In the genomic region with DNA sequence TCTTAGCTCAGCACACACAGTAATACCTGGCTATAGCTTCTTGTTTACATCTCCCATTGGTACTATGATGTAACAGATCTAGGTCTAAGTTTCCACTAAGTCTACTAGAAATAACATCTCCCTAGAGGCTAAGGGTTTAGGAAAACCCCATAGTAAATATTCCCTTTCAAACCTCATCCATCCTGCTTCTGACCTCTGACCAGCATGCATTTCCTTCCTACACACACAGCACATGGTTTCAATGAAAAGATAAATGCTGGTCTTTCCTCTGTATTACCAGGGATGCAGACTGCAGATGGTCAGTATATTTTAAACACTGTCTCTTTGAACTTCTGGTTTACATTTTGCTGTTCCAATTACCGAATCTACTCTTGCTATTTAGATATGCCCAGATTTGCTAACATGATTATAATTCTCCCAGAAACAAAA, we compare ENCODE assay signal across 1 cellular context.
A peak's percentile ranks its signal among the peaks of the same experiment; 100 is the strongest.
TF ChIP-seq lines count a peak whose summit lies in the region.

No MANE protein-coding gene starts in this region.

TF ChIP-seq in SK-N-SH, 30 proteins besides CTCF, POLR2A, EP300 and RAD21 (continued from another document):
- TF ChIP-seq NRF1 (IDR thresholded peaks at IDR 0.05; ENCODE audit: low read depth, low read length) (no peak), JUND (IDR thresholded peaks at IDR 0.05) (no peak), RFX5 (IDR thresholded peaks at IDR 0.05; ENCODE audit: low read length) (no peak), YY1 (IDR thresholded peaks at IDR 0.05; ENCODE audit: low read depth) (no peak), TEAD4 (IDR thresholded peaks at IDR 0.05; ENCODE audit: borderline replicate concordance, insufficient read depth) (no peak), RXRA (IDR thresholded peaks at IDR 0.05; ENCODE audit: borderline replicate concordance, low read depth) (no peak), POLR2AphosphoS5 (IDR thresholded peaks at IDR 0.05; ENCODE audit: low read depth, low read length) (no peak), TCF12 (IDR thresholded peaks at IDR 0.05) (peak; percentile 43; the same call in 1 of the 2 replicates), GABPA (IDR thresholded peaks at IDR 0.05; ENCODE audit: low read depth) (no peak), GATA2 (CRISPR knock-in tag; IDR thresholded peaks at IDR 0.05) (peak; percentile 90), FOXJ3 (CRISPR knock-in tag; IDR thresholded peaks at IDR 0.05) (0 out of 2 replicates have a peak, but pooled peaks have one; percentile 58), USF2 (IDR thresholded peaks at IDR 0.05; ENCODE audit: borderline replicate concordance, low read depth, low read length) (no peak), FOSL2 (IDR thresholded peaks at IDR 0.05; ENCODE audit: borderline replicate concordance, low read depth) (no peak), NFIC (IDR thresholded peaks at IDR 0.05; ENCODE audit: borderline replicate concordance) (no peak), FOXM1 (IDR thresholded peaks at IDR 0.05; ENCODE audit: low read depth) (no peak)
- TF ChIP-seq, protein P1, sequence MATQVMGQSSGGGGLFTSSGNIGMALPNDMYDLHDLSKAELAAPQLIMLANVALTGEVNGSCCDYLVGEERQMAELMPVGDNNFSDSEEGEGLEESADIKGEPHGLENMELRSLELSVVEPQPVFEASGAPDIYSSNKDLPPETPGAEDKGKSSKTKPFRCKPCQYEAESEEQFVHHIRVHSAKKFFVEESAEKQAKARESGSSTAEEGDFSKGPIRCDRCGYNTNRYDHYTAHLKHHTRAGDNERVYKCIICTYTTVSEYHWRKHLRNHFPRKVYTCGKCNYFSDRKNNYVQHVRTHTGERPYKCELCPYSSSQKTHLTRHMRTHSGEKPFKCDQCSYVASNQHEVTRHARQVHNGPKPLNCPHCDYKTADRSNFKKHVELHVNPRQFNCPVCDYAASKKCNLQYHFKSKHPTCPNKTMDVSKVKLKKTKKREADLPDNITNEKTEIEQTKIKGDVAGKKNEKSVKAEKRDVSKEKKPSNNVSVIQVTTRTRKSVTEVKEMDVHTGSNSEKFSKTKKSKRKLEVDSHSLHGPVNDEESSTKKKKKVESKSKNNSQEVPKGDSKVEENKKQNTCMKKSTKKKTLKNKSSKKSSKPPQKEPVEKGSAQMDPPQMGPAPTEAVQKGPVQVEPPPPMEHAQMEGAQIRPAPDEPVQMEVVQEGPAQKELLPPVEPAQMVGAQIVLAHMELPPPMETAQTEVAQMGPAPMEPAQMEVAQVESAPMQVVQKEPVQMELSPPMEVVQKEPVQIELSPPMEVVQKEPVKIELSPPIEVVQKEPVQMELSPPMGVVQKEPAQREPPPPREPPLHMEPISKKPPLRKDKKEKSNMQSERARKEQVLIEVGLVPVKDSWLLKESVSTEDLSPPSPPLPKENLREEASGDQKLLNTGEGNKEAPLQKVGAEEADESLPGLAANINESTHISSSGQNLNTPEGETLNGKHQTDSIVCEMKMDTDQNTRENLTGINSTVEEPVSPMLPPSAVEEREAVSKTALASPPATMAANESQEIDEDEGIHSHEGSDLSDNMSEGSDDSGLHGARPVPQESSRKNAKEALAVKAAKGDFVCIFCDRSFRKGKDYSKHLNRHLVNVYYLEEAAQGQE (IDR thresholded peaks at IDR 0.05; ENCODE audit: low read depth, low read length) = no peak
- TF ChIP-seq, protein P2, sequence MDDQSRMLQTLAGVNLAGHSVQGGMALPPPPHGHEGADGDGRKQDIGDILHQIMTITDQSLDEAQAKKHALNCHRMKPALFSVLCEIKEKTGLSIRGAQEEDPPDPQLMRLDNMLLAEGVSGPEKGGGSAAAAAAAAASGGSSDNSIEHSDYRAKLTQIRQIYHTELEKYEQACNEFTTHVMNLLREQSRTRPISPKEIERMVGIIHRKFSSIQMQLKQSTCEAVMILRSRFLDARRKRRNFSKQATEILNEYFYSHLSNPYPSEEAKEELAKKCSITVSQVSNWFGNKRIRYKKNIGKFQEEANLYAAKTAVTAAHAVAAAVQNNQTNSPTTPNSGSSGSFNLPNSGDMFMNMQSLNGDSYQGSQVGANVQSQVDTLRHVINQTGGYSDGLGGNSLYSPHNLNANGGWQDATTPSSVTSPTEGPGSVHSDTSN (IDR thresholded peaks at IDR 0.05) = no peak
- TF ChIP-seq, protein P3, sequence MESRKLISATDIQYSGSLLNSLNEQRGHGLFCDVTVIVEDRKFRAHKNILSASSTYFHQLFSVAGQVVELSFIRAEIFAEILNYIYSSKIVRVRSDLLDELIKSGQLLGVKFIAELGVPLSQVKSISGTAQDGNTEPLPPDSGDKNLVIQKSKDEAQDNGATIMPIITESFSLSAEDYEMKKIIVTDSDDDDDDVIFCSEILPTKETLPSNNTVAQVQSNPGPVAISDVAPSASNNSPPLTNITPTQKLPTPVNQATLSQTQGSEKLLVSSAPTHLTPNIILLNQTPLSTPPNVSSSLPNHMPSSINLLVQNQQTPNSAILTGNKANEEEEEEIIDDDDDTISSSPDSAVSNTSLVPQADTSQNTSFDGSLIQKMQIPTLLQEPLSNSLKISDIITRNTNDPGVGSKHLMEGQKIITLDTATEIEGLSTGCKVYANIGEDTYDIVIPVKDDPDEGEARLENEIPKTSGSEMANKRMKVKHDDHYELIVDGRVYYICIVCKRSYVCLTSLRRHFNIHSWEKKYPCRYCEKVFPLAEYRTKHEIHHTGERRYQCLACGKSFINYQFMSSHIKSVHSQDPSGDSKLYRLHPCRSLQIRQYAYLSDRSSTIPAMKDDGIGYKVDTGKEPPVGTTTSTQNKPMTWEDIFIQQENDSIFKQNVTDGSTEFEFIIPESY (IDR thresholded peaks at IDR 0.05; ENCODE audit: borderline replicate concordance, low read depth) = no peak
TF ChIP-seq in SK-N-SH: peak in this region for 6.
